In the genomic region with DNA sequence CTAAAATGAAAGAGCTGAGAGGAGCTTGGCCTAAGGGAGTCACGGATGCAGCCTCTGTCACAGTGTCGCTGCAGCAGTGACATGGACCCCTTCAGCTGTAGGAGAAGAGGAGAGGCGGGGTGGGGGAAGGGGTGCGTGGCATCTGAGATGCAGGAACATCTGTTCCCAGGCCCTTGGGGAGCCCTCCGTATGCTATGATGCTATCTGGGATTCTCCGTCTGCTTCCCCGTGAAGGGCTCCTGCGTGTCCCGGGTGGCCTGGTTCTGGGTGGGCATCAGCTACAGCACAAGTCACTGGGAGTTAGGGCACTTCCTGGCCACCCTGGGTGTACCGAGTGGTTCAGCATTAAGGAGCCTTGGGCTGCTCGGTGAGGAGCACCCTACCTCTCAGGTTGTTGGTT, we compare ENCODE assay signal across 1 cellular context.
TF ChIP-seq lines count a peak whose summit lies in the region.

No MANE protein-coding gene starts in this region.

TF ChIP-seq in WTC11, 78 proteins besides CTCF, POLR2A, EP300 and RAD21 (continued from another document):
- TF ChIP-seq, protein P1, sequence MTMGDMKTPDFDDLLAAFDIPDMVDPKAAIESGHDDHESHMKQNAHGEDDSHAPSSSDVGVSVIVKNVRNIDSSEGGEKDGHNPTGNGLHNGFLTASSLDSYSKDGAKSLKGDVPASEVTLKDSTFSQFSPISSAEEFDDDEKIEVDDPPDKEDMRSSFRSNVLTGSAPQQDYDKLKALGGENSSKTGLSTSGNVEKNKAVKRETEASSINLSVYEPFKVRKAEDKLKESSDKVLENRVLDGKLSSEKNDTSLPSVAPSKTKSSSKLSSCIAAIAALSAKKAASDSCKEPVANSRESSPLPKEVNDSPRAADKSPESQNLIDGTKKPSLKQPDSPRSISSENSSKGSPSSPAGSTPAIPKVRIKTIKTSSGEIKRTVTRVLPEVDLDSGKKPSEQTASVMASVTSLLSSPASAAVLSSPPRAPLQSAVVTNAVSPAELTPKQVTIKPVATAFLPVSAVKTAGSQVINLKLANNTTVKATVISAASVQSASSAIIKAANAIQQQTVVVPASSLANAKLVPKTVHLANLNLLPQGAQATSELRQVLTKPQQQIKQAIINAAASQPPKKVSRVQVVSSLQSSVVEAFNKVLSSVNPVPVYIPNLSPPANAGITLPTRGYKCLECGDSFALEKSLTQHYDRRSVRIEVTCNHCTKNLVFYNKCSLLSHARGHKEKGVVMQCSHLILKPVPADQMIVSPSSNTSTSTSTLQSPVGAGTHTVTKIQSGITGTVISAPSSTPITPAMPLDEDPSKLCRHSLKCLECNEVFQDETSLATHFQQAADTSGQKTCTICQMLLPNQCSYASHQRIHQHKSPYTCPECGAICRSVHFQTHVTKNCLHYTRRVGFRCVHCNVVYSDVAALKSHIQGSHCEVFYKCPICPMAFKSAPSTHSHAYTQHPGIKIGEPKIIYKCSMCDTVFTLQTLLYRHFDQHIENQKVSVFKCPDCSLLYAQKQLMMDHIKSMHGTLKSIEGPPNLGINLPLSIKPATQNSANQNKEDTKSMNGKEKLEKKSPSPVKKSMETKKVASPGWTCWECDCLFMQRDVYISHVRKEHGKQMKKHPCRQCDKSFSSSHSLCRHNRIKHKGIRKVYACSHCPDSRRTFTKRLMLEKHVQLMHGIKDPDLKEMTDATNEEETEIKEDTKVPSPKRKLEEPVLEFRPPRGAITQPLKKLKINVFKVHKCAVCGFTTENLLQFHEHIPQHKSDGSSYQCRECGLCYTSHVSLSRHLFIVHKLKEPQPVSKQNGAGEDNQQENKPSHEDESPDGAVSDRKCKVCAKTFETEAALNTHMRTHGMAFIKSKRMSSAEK (CRISPR knock-in tag; IDR thresholded peaks at IDR 0.05; ENCODE audit: borderline replicate concordance) = no peak
- TF ChIP-seq KAT7 (CRISPR knock-in tag; IDR thresholded peaks at IDR 0.05; ENCODE audit: borderline replicate concordance) = no peak
- TF ChIP-seq, protein P2, sequence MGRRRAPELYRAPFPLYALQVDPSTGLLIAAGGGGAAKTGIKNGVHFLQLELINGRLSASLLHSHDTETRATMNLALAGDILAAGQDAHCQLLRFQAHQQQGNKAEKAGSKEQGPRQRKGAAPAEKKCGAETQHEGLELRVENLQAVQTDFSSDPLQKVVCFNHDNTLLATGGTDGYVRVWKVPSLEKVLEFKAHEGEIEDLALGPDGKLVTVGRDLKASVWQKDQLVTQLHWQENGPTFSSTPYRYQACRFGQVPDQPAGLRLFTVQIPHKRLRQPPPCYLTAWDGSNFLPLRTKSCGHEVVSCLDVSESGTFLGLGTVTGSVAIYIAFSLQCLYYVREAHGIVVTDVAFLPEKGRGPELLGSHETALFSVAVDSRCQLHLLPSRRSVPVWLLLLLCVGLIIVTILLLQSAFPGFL (CRISPR knock-in tag; IDR thresholded peaks at IDR 0.05; ENCODE audit: borderline replicate concordance) = no peak
- TF ChIP-seq ZNF121 (CRISPR knock-in tag; IDR thresholded peaks at IDR 0.05) = no peak
- TF ChIP-seq MYBL2 (CRISPR knock-in tag; IDR thresholded peaks at IDR 0.05) = no peak
- no peak for TF ChIP-seq NFE2L1 (CRISPR knock-in tag; IDR thresholded peaks at IDR 0.05)
